Comparison of ENCODE assay signal across 2 cellular contexts in the genomic region with DNA sequence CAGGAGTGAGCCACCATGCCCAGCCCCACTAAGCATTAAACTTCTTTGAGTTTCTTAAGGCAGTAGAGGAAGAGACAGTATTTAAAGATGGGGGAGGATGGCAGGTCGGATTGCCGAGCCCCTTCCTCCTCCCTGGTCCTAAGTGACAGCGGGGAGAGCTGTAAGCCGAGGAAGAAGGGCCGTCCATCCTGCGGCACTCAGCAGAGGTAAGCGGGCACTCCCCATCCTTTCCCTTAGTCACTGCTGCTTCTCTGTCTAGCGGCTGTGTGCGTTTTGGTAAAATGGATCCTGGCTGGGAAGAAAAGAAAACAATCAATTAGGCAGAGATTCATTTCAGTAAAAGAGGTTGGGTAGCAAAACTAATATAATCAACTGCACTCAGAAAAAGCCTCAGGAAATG.
TF ChIP-seq lines count a peak whose summit lies in the region.

No MANE protein-coding gene starts in this region.

TF ChIP-seq in IMR-90, 13 proteins besides CTCF, POLR2A, EP300 and RAD21:
- TF ChIP-seq MAZ (IDR thresholded peaks at IDR 0.05; ENCODE audit: borderline replicate concordance, low read depth, low read length) (no peak), CEBPB (IDR thresholded peaks at IDR 0.05; ENCODE audit: low read depth, low read length) (no peak), CHD1 (IDR thresholded peaks at IDR 0.05; ENCODE audit: low read depth, low read length) (no peak), MXI1 (IDR thresholded peaks at IDR 0.05; ENCODE audit: borderline replicate concordance, low read depth, low read length) (no peak), RFX5 (IDR thresholded peaks at IDR 0.05; ENCODE audit: low read depth, low read length) (no peak), MAFK (IDR thresholded peaks at IDR 0.05; ENCODE audit: low read depth, low read length) (no peak), FOS (IDR thresholded peaks at IDR 0.05; ENCODE audit: low read depth, low read length) (no peak), BHLHE40 (IDR thresholded peaks at IDR 0.05; ENCODE audit: low read depth, low read length) (no peak), RCOR1 (IDR thresholded peaks at IDR 0.05; ENCODE audit: insufficient replicate concordance, low read length) (no peak), NFE2L2 (IDR thresholded peaks at IDR 0.05; ENCODE audit: low read depth, low read length) (no peak), ELK1 (IDR thresholded peaks at IDR 0.05; ENCODE audit: borderline replicate concordance, low read depth, low read length) (no peak), SMC3 (IDR thresholded peaks at IDR 0.05; ENCODE audit: low read depth, low read length) (no peak)
TF ChIP-seq in IMR-90: peak in this region for 0.

TF ChIP-seq in K562, 482 proteins besides CTCF, POLR2A, EP300 and RAD21:
- TF ChIP-seq SNRNP70 (optimal IDR thresholded peaks at IDR 0.05; ENCODE audit: low read depth, low read length): no peak
- 0 out of 2 replicates have a peak, but pooled peaks have one; percentile 25 for TF ChIP-seq ADNP (tag; IDR thresholded peaks at IDR 0.05)
- TF ChIP-seq CTBP1 (IDR thresholded peaks at IDR 0.05; ENCODE audit: borderline replicate concordance): peak; percentile 20; the same call in 1 of the 2 replicates
- TF ChIP-seq KDM1A (IDR thresholded peaks at IDR 0.05): 0 out of 4 replicates have a peak, but pooled peaks of 1 of the 2 experiments have one; percentile 4
